Comparison of ENCODE assay signal across 21 cellular contexts in genomic region chr6:110520188-110520956, GRCh38. TPM values are rescaled to one million over a fixed set of nuclear protein-coding genes. Genes with fewer than 3 reads are reported as not detected.
"Had no signal": no experiment of that assay in that cellular context is flagged by ENCODE, and none has a peak within 500 bp of the region (broad histone marks: within the 10 kb centered on the region; RNA-seq: fewer than 3 reads in every experiment).

No MANE protein-coding gene starts in this region.

- H3K36me3 ChIP-seq: spleen, stomach had no signal

- H3K9me3 ChIP-seq: spleen, stomach, testis had no signal

- H3K27me3 ChIP-seq: stomach, testis had no signal

- DNase-seq: activated CD4-positive, alpha-beta memory T cell treated with anti-CD3 and anti-CD28 coated beads, Interleukin-2, amount 10 ng/mL, durations not matched to agents 7 days and 5 days; activated CD4-positive, alpha-beta T cell treated with anti-CD3 and anti-CD28 coated beads for 4 hours; activated gamma-delta T cell; activated T-cell treated with anti-CD3 and anti-CD28 coated beads, Interleukin-2, amount 50 U/mL, for 48 hours; caudate nucleus; cortex of kidney; effector CD8-positive, alpha-beta T cell; foreskin fibroblast; hypothalamus; kidney; mesendoderm; right cardiac atrium; spleen; stomach; T-helper 17 cell; testis had no signal

- H3K27ac ChIP-seq: spleen, stomach, testis had no signal

- H3K4me3 ChIP-seq: spleen, stomach, testis had no signal

- H3K4me1 ChIP-seq: spleen, testis had no signal

- ATAC-seq: right cardiac atrium, T-helper 17 cell had no signal

RNA-seq across cellular contexts. Expression of gene SLC22A16, which starts 44.0 kb away (rescaled TPM):
- total RNA-seq: activated CD4-positive, alpha-beta memory T cell treated with anti-CD3 and anti-CD28 coated beads, Interleukin-2, amount 10 ng/mL, durations not matched to agents 7 days and 5 days; activated naive CD4-positive, alpha-beta T cell treated with anti-CD3 and anti-CD28 coated beads, Interleukin-2, amount 50 U/mL, for 72 hours; natural killer cell treated with Interleukin-12 subunit alpha and Interleukin-12 subunit beta and Interleukin-15 and Interleukin-18, amount 100 ng/mL, for 72 hours; progenitor cell of endocrine pancreas; T-helper 17 cell; ureter had no signal
- polyA plus RNA-seq: liver, right cardiac atrium had no signal
